8 cellular contexts compared by ENCODE assay signal in genomic region chr19:47348819-47349795, GRCh38. TPM values are rescaled to one million over a fixed set of nuclear protein-coding genes. Genes with fewer than 3 reads are reported as not detected.
DNase-seq lines count a peak whose midpoint lies in the region; FAIRE-seq and TF ChIP-seq lines count a peak whose summit lies in the region.

TSS of gene DHX34 (plus strand) at chr19:47349315. CDS start at chr19:47353031, 3,716 bp downstream.

- H3K27me3 ChIP-seq in GM06990 (replicated peaks; ENCODE audit: control insufficient read depth, insufficient read depth, low read length) (no peaks in the 10 kb centered on the region), neutrophil (no peaks in the 10 kb centered on the region)

- H3K36me3 ChIP-seq in GM06990 (ENCODE audit: control insufficient read depth, insufficient read depth, low read length) (peaks cover 5% of the 10 kb centered on the region), neutrophil (peaks cover 48% of the 10 kb centered on the region)

- H3K4me1 ChIP-seq in neutrophil (ENCODE audit: control insufficient read depth in 1 of 2, insufficient read depth in 1 of 2, low read depth in 1 of 2, low read length in 1 of 2), result peaks cover 72 to 77% of the 10 kb centered on the region in 2 experiments

- FAIRE-seq in frontal cortex (lab: Jason Lieb, UNC), result no peak

- peak within 1 kb of the TSS; percentile 88 for H3K27ac Mint-ChIP-seq in activated naive CD4-positive, alpha-beta T cell treated with anti-CD3 and anti-CD28 coated beads for 36 hours

- peak within 1 kb of the TSS; percentile 100 for H3K4me3 Mint-ChIP-seq in activated naive CD4-positive, alpha-beta T cell treated with anti-CD3 and anti-CD28 coated beads for 36 hours

- peak within 1 kb of the TSS; percentile 95 for H3K4me3 ChIP-seq in GM06990 (replicated peaks; ENCODE audit: low read depth, low read length)
- H3K4me3 ChIP-seq in HFF-Myc (replicated peaks; ENCODE audit: low read depth, low read length), result peak within 1 kb of the TSS; percentile 94
- H3K4me3 ChIP-seq in neutrophil (ENCODE audit: low read depth in 1 of 2, low read length in 1 of 2), result peak within 1 kb of the TSS; percentile 83 to 97

- H3K9me3 ChIP-seq in neutrophil, result no peaks in the 10 kb centered on the region

- TF ChIP-seq CTCF in GM06990 (IDR thresholded peaks at IDR 0.05; ENCODE audit: insufficient read depth, low read length, poor library complexity, severe bottlenecking), result peak; percentile 97
- peak; percentile 97 for TF ChIP-seq CTCF in HFF-Myc (IDR thresholded peaks at IDR 0.05; ENCODE audit: low read depth, low read length, missing control alignments)
- peak; percentile 99 for TF ChIP-seq CTCF in neutrophil (IDR thresholded peaks at IDR 0.05)

- H3K36me3 Mint-ChIP-seq in activated naive CD4-positive, alpha-beta T cell treated with anti-CD3 and anti-CD28 coated beads for 36 hours (ENCODE audit: low read depth), result peaks cover 27% of the 10 kb centered on the region

- peak; percentile 99 for DNase-seq in GM06990 (ENCODE audit: extremely low read depth, insufficient read length)
- DNase-seq in HFF-Myc (ENCODE audit: extremely low read depth, low read depth), result peak; percentile 96
- DNase-seq in NAMALWA (ENCODE audit: low spot score), result peak; percentile 99
- peak; percentile 94 for DNase-seq in SK-N-DZ (ENCODE audit: low spot score)
- DNase-seq in activated naive CD4-positive, alpha-beta T cell treated with anti-CD3 and anti-CD28 coated beads for 36 hours, result peak; percentile 99
- peak; percentile 94 to 98 for DNase-seq in frontal cortex (ENCODE audit: low spot score in 2 of 2)
- DNase-seq in superior temporal gyrus (ENCODE audit: extremely low spot score), result peak; percentile 99

- H3K27me3 Mint-ChIP-seq in activated naive CD4-positive, alpha-beta T cell treated with anti-CD3 and anti-CD28 coated beads for 36 hours (ENCODE audit: low read depth), result no peaks in the 10 kb centered on the region

- H3K4me1 Mint-ChIP-seq in activated naive CD4-positive, alpha-beta T cell treated with anti-CD3 and anti-CD28 coated beads for 36 hours (ENCODE audit: low read depth), result peaks cover 43% of the 10 kb centered on the region

- intact Hi-C loops in activated naive CD4-positive, alpha-beta T cell treated with anti-CD3 and anti-CD28 coated beads for 36 hours (cut with micrococcal nuclease), result loop anchor here (1.0 to 2.0 kb wide), 6 partner anchors 34 to 396 kb away; partner anchors contain the start of genes INAFM1, NAPA, NOP53 and TMEM160

- peak within 1 kb of the TSS; percentile 99 for H3K27ac ChIP-seq in neutrophil

- CTCF ChIA-PET in activated naive CD4-positive, alpha-beta T cell treated with anti-CD3 and anti-CD28 coated beads for 36 hours (lab: Charles Lee), result interaction anchor here (0.6 to 2.5 kb wide), 33 partner anchors 8 to 364 kb away, joined by 3 to 16 read pairs (median 4); partner anchors contain the start of genes EHD2, INAFM1 and KPTN

- H3K9me3 Mint-ChIP-seq in activated naive CD4-positive, alpha-beta T cell treated with anti-CD3 and anti-CD28 coated beads for 36 hours, result no peaks in the 10 kb centered on the region

RNA-seq across cellular contexts. Expression of gene DHX34, which starts in this region (rescaled TPM):
- polyA plus RNA-seq in SK-N-DZ (2014; cell fraction: cytosol; rRNA removed), result 10.8 and 12.8 TPM in 2 replicates
- polyA plus RNA-seq in SK-N-DZ (2014; cell fraction: nucleus; rRNA removed), result 14.2 and 24.6 TPM in 2 replicates
- total RNA-seq in activated naive CD4-positive, alpha-beta T cell treated with anti-CD3 and anti-CD28 coated beads for 36 hours, result 10 to 100 TPM; 11.2 to 11.6 TPM
- 10.2 TPM for total RNA-seq in frontal cortex

Comparison
In these comparisons a context has a peak if more than half of its experiments do, and no peak if none do; other contexts are left out.
1. Peak in every context shown above with its lines: DNase-seq, H3K4me3 ChIP-seq and H3K27ac ChIP-seq.